In the genomic region with DNA sequence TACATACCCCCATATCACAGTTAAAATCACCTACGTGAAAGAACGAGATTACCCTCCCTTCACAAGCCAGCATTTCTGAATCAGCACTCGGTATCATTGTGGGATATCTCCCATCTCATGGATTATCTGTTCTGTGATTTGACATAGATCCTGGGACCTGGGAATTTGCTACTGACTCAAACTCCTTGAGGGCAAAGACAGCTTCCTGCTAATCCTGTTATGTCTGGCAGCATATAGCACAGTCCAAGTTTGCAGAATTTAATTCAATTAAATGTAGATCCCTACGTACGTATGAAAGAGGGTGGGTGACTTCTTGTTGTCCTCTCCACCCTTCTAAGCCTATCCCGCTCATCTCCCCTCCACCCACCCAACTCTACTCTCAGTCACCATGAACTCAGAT, we compare ENCODE assay signal across 18 cellular contexts.
"Had no signal": no experiment of that assay in that cellular context is flagged by ENCODE, and none has a peak within 500 bp of the region (broad histone marks: within the 10 kb centered on the region; RNA-seq: fewer than 3 reads in every experiment).

No MANE protein-coding gene starts in this region.

- H3K27ac ChIP-seq: dorsolateral prefrontal cortex, gastrocnemius medialis, heart right ventricle, neutrophil, stomach had no signal

- H3K4me1 ChIP-seq: stomach had no signal

- FAIRE-seq: islet of Langerhans, urothelium cell line had no signal

- DNase-seq: cortex of kidney; dorsolateral prefrontal cortex; effector CD8-positive, alpha-beta T cell; gastrocnemius medialis; heart right ventricle; hypothalamus; mammary epithelial cell; mucosa of descending colon; naive thymus-derived CD8-positive, alpha-beta T cell; stimulated activated CD4-positive, alpha-beta T cell treated with anti-CD3 and anti-CD28 coated beads, Interleukin-2, amount 100 ng/mL, for 24 hours; stimulated activated naive CD4-positive, alpha-beta T cell; stomach; substantia nigra had no signal

- H3K36me3 ChIP-seq: gastrocnemius medialis, heart right ventricle, neutrophil, stomach had no signal

- H3K9me3 ChIP-seq: gastrocnemius medialis, mucosa of descending colon, neutrophil, stomach had no signal

- H3K27me3 ChIP-seq: dorsolateral prefrontal cortex, gastrocnemius medialis, heart right ventricle, neutrophil, stomach had no signal

- ATAC-seq: gastrocnemius medialis; heart right ventricle; left lobe of liver; mucosa of descending colon; naive thymus-derived CD8-positive, alpha-beta T cell; sciatic nerve had no signal

- H3K4me3 ChIP-seq: dorsolateral prefrontal cortex, gastrocnemius medialis, heart right ventricle, mucosa of descending colon, stomach had no signal
